In genomic region chr4:41288254-41288653, GRCh38 we compare ENCODE assay signal across 28 cellular contexts. TPM values are rescaled to one million over a fixed set of nuclear protein-coding genes. Genes with fewer than 3 reads are reported as not detected.
"Had no signal": no experiment of that assay in that cellular context is flagged by ENCODE, and none has a peak within 500 bp of the region (broad histone marks: within the 10 kb centered on the region; RNA-seq: fewer than 3 reads in every experiment).

No MANE protein-coding gene starts in this region.

- FAIRE-seq: astrocyte, bronchial epithelial cell had no signal

- H3K4me1 ChIP-seq: esophagus muscularis mucosa, foreskin keratinocyte, gastrocnemius medialis had no signal

- ATAC-seq: activated T-cell treated with anti-CD3 and anti-CD28 coated beads, Interleukin-2, amount 50 U/mL, for 4 hours; activated T-helper 17 cell treated with anti-CD3 and anti-CD28 coated beads, Interleukin-2, amount 50 U/mL, for 72 hours; effector memory CD8-positive, alpha-beta T cell; foreskin keratinocyte; gastrocnemius medialis; heart left ventricle had no signal

- H3K27ac ChIP-seq: brain microvascular endothelial cell, coronary artery, dorsolateral prefrontal cortex, esophagus muscularis mucosa, foreskin keratinocyte, gastrocnemius medialis, heart left ventricle had no signal

- H3K36me3 ChIP-seq: brain microvascular endothelial cell, esophagus muscularis mucosa, gastrocnemius medialis, heart left ventricle had no signal

- H3K9me3 ChIP-seq: esophagus muscularis mucosa, gastrocnemius medialis had no signal

- H3K4me3 ChIP-seq: coronary artery, dorsolateral prefrontal cortex, esophagus muscularis mucosa, gastrocnemius medialis, heart left ventricle had no signal

- DNase-seq: activated CD4-positive, alpha-beta memory T cell treated with anti-CD3 and anti-CD28 coated beads, Interleukin-2, amount 10 ng/mL, durations not matched to agents 7 days and 5 days; activated CD4-positive, alpha-beta T cell treated with anti-CD3 and anti-CD28 coated beads for 1 hour; activated CD4-positive, alpha-beta T cell treated with anti-CD3 and anti-CD28 coated beads for 4 hours; activated CD4-positive, alpha-beta T cell treated with anti-CD3 and anti-CD28 coated beads, Interleukin-2, amount 10 ng/mL, durations not matched to agents 7 days and 5 days; activated CD4-positive, alpha-beta T cell treated with anti-CD3 and anti-CD28 coated beads, Interleukin-2, amount 50 U/mL, for 4 hours; activated CD4-positive, CD25-positive, alpha-beta regulatory T cell; activated CD8-positive, alpha-beta memory T cell treated with anti-CD3 and anti-CD28 coated beads for 24 hours; activated effector memory CD4-positive, alpha-beta T cell treated with Interleukin-2 at 50 U/mL for 16 hours; activated gamma-delta T cell treated with Interleukin-2 at 50 U/mL for 16 hours; activated naive CD4-positive, alpha-beta T cell treated with anti-CD3 and anti-CD28 coated beads, Interleukin-2, amount 50 U/mL, for 16 hours; activated naive CD4-positive, alpha-beta T cell treated with Interleukin-2 at 50 U/mL for 16 hours; activated T-cell treated with anti-CD3 and anti-CD28 coated beads, Interleukin-2, amount 50 U/mL, for 4 hours; amniotic stem cell; anterior cingulate cortex; brain microvascular endothelial cell; dorsolateral prefrontal cortex; effector memory CD8-positive, alpha-beta T cell; erythroblast; foreskin keratinocyte; gastrocnemius medialis; glutamatergic neuron; heart left ventricle; T-helper 2 cell had no signal

- H3K27me3 ChIP-seq: brain microvascular endothelial cell, esophagus muscularis mucosa, foreskin keratinocyte, gastrocnemius medialis, heart left ventricle had no signal

RNA-seq across cellular contexts. Expression of gene UCHL1, which starts 31.5 kb away (rescaled TPM):
- total RNA-seq: activated CD4-positive, alpha-beta memory T cell treated with anti-CD3 and anti-CD28 coated beads, Interleukin-2, amount 10 ng/mL, durations not matched to agents 7 days and 5 days; activated CD4-positive, alpha-beta T cell treated with anti-CD3 and anti-CD28 coated beads, Interleukin-2, amount 10 ng/mL, durations not matched to agents 7 days and 5 days had no signal
